Comparison of ENCODE assay signal across 10 cellular contexts in genomic region chr22:40220316-40221054, GRCh38. TPM values are rescaled to one million over a fixed set of nuclear protein-coding genes. Genes with fewer than 3 reads are reported as not detected.
DNase-seq lines count a peak whose midpoint lies in the region; ATAC-seq and TF ChIP-seq lines count a peak whose summit lies in the region.
"Had no signal": no experiment of that assay in that cellular context is flagged by ENCODE, and none has a peak within 500 bp of the region (broad histone marks: within the 10 kb centered on the region; RNA-seq: fewer than 3 reads in every experiment).

No MANE protein-coding gene starts in this region.

- H3K4me1 ChIP-seq in SJSA1 (replicated peaks) (peaks cover 18% of the 10 kb centered on the region), neutrophil (ENCODE audit: control insufficient read depth in 1 of 2, insufficient read depth in 1 of 2, low read depth in 1 of 2, low read length in 1 of 2) (peaks cover 63 to 67% of the 10 kb centered on the region in 2 experiments)

- no peak for DNase-seq in AG04450 (ENCODE audit: low read depth, low spot score)
- peak; percentile 59 to 61 for DNase-seq in SJSA1 (ENCODE audit: low read depth in 1 of 2, low spot score in 2 of 2)
- no peak for DNase-seq in DMS114 treated with DMSO at 0.1 percent for 48 hours (lab: John Stamatoyannopoulos, UW; ENCODE audit: unreplicated experiment)
- DNase-seq in HuH-7 (ENCODE audit: low spot score), result no peak
- DNase-seq in effector CD8-positive, alpha-beta T cell (lab: John Stamatoyannopoulos, UW), result no peak
- no peak for DNase-seq in WERI-Rb-1
- DNase-seq: NCI-H526 had no signal

- H3K4me3 ChIP-seq in AG04450 (ENCODE audit: low read depth, low read length) (no peak overlapping the region), SJSA1 (no peak overlapping the region), neutrophil (ENCODE audit: low read depth in 1 of 2, low read length in 1 of 2) (no peak overlapping the region), WERI-Rb-1 (ENCODE audit: low read depth, low read length) (no peak overlapping the region)

- H3K36me3 ChIP-seq in SJSA1 (no peaks in the 10 kb centered on the region; the same call in 1 of the 2 replicates), neutrophil (no peaks in the 10 kb centered on the region), WERI-Rb-1 (no peaks in the 10 kb centered on the region)

- H3K27ac ChIP-seq in AG04450 (ENCODE audit: low read depth, low read length) (peak overlapping the region; percentile 34), SJSA1 (peak overlapping the region; percentile 45), neutrophil (peak overlapping the region; percentile 20), WERI-Rb-1 (no peak overlapping the region)

- H3K9me3 ChIP-seq in AG04450 (ENCODE audit: control insufficient read depth, insufficient read depth, low read length), result no peaks in the 10 kb centered on the region
- no peaks in the 10 kb centered on the region for H3K9me3 ChIP-seq in SJSA1 (replicated peaks)
- no peaks in the 10 kb centered on the region for H3K9me3 ChIP-seq in neutrophil
- no peaks in the 10 kb centered on the region for H3K9me3 ChIP-seq in WERI-Rb-1 (ENCODE audit: severe bottlenecking)

- peak; percentile 17 for ATAC-seq in esophagus mucosa
- ATAC-seq: HepG2 had no signal

- H3K27me3 ChIP-seq in AG04450 (ENCODE audit: control insufficient read depth, insufficient read depth, low read length) (no peaks in the 10 kb centered on the region), SJSA1 (replicated peaks) (no peaks in the 10 kb centered on the region), neutrophil (no peaks in the 10 kb centered on the region), WERI-Rb-1 (ENCODE audit: insufficient read depth, low read depth, severe bottlenecking) (no peaks in the 10 kb centered on the region)

- POLR2A ChIA-PET in AG04450 (lab: Yijun Ruan, JAX), result interaction anchor here (1.1 kb wide), 1 partner anchor 176 kb away, joined by 3 read pairs; no protein-coding TSS in a partner anchor

- no peak for TF ChIP-seq CTCF in AG04450 (IDR thresholded peaks at IDR 0.05; ENCODE audit: low read depth, low read length)
- no peak for TF ChIP-seq CTCF in neutrophil (IDR thresholded peaks at IDR 0.05)
- no peak for TF ChIP-seq CTCF in WERI-Rb-1 (IDR thresholded peaks at IDR 0.05; ENCODE audit: low read depth, low read length)

- CTCF ChIA-PET in AG04450 (lab: Charles Lee), result interaction anchor here (0.6 kb wide), 1 partner anchor 692 kb away, joined by 3 read pairs; no protein-coding TSS in a partner anchor

RNA-seq across cellular contexts. Expression of gene TNRC6B, which starts 42.8 kb away (rescaled TPM):
- polyA plus RNA-seq in AG04450 (2011; rRNA removed), result 6.6 and 7.6 TPM in 2 replicates
- 40.2 and 43.1 TPM in 2 replicates for polyA minus RNA-seq in AG04450 (2011; rRNA and poly(A)+ RNA removed)
- 10.5 and 16.6 TPM in 2 replicates for total RNA-seq in SJSA1 (2014; rRNA removed; shearing (Covaris generic))
- 19.3 TPM for total RNA-seq in esophagus mucosa

Comparison
In these comparisons a context has a peak if more than half of its experiments do, and no peak if none do; other contexts are left out.
1. DNase-seq: peak in SJSA1 (2 of 2); none in AG04450 (single experiment), DMS114 treated with DMSO at 0.1 percent for 48 hours (single experiment), HuH-7 (single experiment), effector CD8-positive, alpha-beta T cell (single experiment) and WERI-Rb-1 (single experiment).